1 cellular context compared by ENCODE assay signal in genomic region chr2:96114546-96114902, GRCh38.
TF ChIP-seq lines count a peak whose summit lies in the region.

No MANE protein-coding gene starts in this region.

TF ChIP-seq in HepG2, 621 proteins besides CTCF, POLR2A, EP300 and RAD21:
- TF ChIP-seq ZIK1 (CRISPR knock-in tag; IDR thresholded peaks at IDR 0.05; ENCODE audit: borderline replicate concordance, low read depth) (no peak), TRIM22 (IDR thresholded peaks at IDR 0.05) (no peak), ZNF138 (CRISPR knock-in tag; IDR thresholded peaks at IDR 0.05; ENCODE audit: low read depth) (no peak), ATF4 (CRISPR knock-in tag; IDR thresholded peaks at IDR 0.05) (no peak), ZNF83 (CRISPR knock-in tag; IDR thresholded peaks at IDR 0.05; ENCODE audit: borderline replicate concordance) (no peak), ZNF496 (CRISPR knock-in tag; IDR thresholded peaks at IDR 0.05; ENCODE audit: insufficient replicate concordance) (no peak), YEATS2 (CRISPR knock-in tag; IDR thresholded peaks at IDR 0.05; ENCODE audit: borderline replicate concordance) (no peak), ZNF546 (CRISPR knock-in tag; conservative IDR thresholded peaks at IDR 0.05) (no peak)
